ENCODE assay signal across 2 cellular contexts in genomic region chr16:760498-761343, GRCh38.
TF ChIP-seq lines count a peak whose summit lies in the region.

MSLN (plus strand) TSS chr16:760734; CDS start chr16:762681, 1,947 bp downstream.

TF ChIP-seq in K562, 482 proteins besides CTCF, POLR2A, EP300 and RAD21:
- TF ChIP-seq WHSC1 (IDR thresholded peaks at IDR 0.05; ENCODE audit: low read length): no peak
- 0 out of 2 replicates have a peak, but pooled peaks have one; percentile 7 for TF ChIP-seq EGR1 (conservative IDR thresholded peaks at IDR 0.05)

TF ChIP-seq in HepG2, 621 proteins besides CTCF, POLR2A, EP300 and RAD21 (continues in another document):
- TF ChIP-seq ZFP82 (CRISPR knock-in tag; IDR thresholded peaks at IDR 0.05; ENCODE audit: borderline replicate concordance) (no peak), ZNF530 (CRISPR knock-in tag; IDR thresholded peaks at IDR 0.05; ENCODE audit: low read depth) (no peak), ZNF574 (CRISPR knock-in tag; IDR thresholded peaks at IDR 0.05) (0 out of 2 replicates have a peak, but pooled peaks have one; percentile 24), HOXD1 (CRISPR knock-in tag; IDR thresholded peaks at IDR 0.05) (no peak), ARID5B (CRISPR knock-in tag; IDR thresholded peaks at IDR 0.05) (0 out of 2 replicates have a peak, but pooled peaks have one; percentile 14), HDAC2 (CRISPR knock-in tag; IDR thresholded peaks at IDR 0.05) (peak; percentile 15; the same call in 1 of the 2 replicates), MAFK (conservative IDR thresholded peaks at IDR 0.05 in 1 of 2, IDR thresholded peaks at IDR 0.05 in 1 of 2; ENCODE audit: low read length in 2 of 2) (no peak), MED1 (CRISPR knock-in tag; IDR thresholded peaks at IDR 0.05) (0 out of 2 replicates have a peak, but pooled peaks have one; percentile 22), AKAP8 (CRISPR knock-in tag; IDR thresholded peaks at IDR 0.05) (0 out of 2 replicates have a peak, but pooled peaks have one; percentile 31), PITX1 (CRISPR knock-in tag; IDR thresholded peaks at IDR 0.05) (0 out of 2 replicates have a peak, but pooled peaks have one; percentile 47), ZFX (CRISPR knock-in tag; IDR thresholded peaks at IDR 0.05; ENCODE audit: low read depth) (peak; percentile 63; the same call in 1 of the 2 replicates), PCBP1 (IDR thresholded peaks at IDR 0.05; ENCODE audit: borderline replicate concordance, low read depth, low read length) (peak; percentile 16; the same call in 1 of the 2 replicates), RBM39 (IDR thresholded peaks at IDR 0.05; ENCODE audit: low read depth, low read length, poor library complexity, severe bottlenecking) (no peak), ZFY (CRISPR knock-in tag; IDR thresholded peaks at IDR 0.05) (peak; percentile 62; the same call in 1 of the 2 replicates), POLR2AphosphoS2 (IDR thresholded peaks at IDR 0.05; ENCODE audit: low read depth, low read length) (no peak), UBTF (CRISPR knock-in tag; IDR thresholded peaks at IDR 0.05) (0 out of 2 replicates have a peak, but pooled peaks have one; percentile 28), RFX3 (CRISPR knock-in tag; IDR thresholded peaks at IDR 0.05) (no peak), ZNF292 (CRISPR knock-in tag; IDR thresholded peaks at IDR 0.05; ENCODE audit: borderline replicate concordance, low read depth) (0 out of 2 replicates have a peak, but pooled peaks have one; percentile 28), ZNF543 (CRISPR knock-in tag; IDR thresholded peaks at IDR 0.05) (0 out of 2 replicates have a peak, but pooled peaks have one; percentile 24), ZNF687 (CRISPR knock-in tag; IDR thresholded peaks at IDR 0.05) (peak; percentile 64), U2AF1 (optimal IDR thresholded peaks at IDR 0.05; ENCODE audit: low read depth, low read length) (no peak), MLXIP (CRISPR knock-in tag; IDR thresholded peaks at IDR 0.05; ENCODE audit: borderline replicate concordance) (no peak), SOX6 (IDR thresholded peaks at IDR 0.05) (no peak), SOX6 (CRISPR knock-in tag; IDR thresholded peaks at IDR 0.05) (0 out of 2 replicates have a peak, but pooled peaks have one; percentile 20), TFDP1 (CRISPR knock-in tag; IDR thresholded peaks at IDR 0.05; ENCODE audit: borderline replicate concordance) (no peak), ZNF589 (CRISPR knock-in tag; conservative IDR thresholded peaks at IDR 0.05) (no peak), ARID4A (CRISPR knock-in tag; IDR thresholded peaks at IDR 0.05; ENCODE audit: borderline replicate concordance) (peak; percentile 44; the same call in 1 of the 2 replicates), ELF1 (CRISPR knock-in tag; IDR thresholded peaks at IDR 0.05) (no peak), HNRNPL (IDR thresholded peaks at IDR 0.05; ENCODE audit: low read depth, low read length) (peak; percentile 63; the same call in 1 of the 2 replicates), ZNF563 (CRISPR knock-in tag; IDR thresholded peaks at IDR 0.05) (peak; percentile 69; the same call in 1 of the 2 replicates), MIER3 (CRISPR knock-in tag; IDR thresholded peaks at IDR 0.05; ENCODE audit: borderline replicate concordance) (no peak), POLR2G (IDR thresholded peaks at IDR 0.05; ENCODE audit: low read depth, low read length) (0 out of 2 replicates have a peak, but pooled peaks have one; percentile 27), ZNF883 (CRISPR knock-in tag; IDR thresholded peaks at IDR 0.05; ENCODE audit: not compliant biosample characterization) (no peak), ARHGAP35 (CRISPR knock-in tag; IDR thresholded peaks at IDR 0.05; ENCODE audit: borderline replicate concordance) (no peak), MAFF (IDR thresholded peaks at IDR 0.05; ENCODE audit: low read depth, low read length) (no peak)
